Comparison of ENCODE assay signal across 11 cellular contexts in the genomic region with DNA sequence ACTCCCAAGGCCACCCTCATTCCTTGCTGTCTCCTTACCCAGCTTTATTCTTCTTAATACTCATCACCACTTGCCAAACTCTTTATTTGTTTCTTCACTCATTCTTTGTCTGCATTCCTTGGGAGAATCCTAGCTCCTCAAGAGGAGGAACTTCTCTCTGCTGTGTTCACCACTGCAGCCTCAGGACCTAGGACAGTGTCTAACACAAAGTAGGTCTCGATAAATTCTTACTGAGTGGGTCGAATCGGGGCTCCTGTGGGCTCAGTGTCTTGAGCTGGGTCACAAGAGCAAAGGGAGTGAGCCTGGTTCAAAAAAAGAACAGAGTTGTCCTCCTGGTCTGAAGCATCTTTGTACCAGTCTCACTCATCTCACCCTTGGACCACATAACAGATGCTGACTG.
"Had no signal": no experiment of that assay in that cellular context is flagged by ENCODE, and none has a peak within 500 bp of the region (broad histone marks: within the 10 kb centered on the region; RNA-seq: fewer than 3 reads in every experiment).

No MANE protein-coding gene starts in this region.

- H3K9me3 ChIP-seq: HAP-1 had no signal

- H3K36me3 ChIP-seq: HAP-1 had no signal

- DNase-seq: GM23248, GOT3, H7, H9, HCEC 1CT, HFFc6 had no signal

- H3K27ac ChIP-seq: GM23248 had no signal

- H3K4me2 ChIP-seq: GM23338 had no signal

- H3K27ac Mint-ChIP-seq: GM23338, H9, HFFc6 had no signal

- H3K4me1 ChIP-seq: HAP-1 had no signal

- H3K4me1 Mint-ChIP-seq: GM23338, H9 had no signal

- H2AFZ ChIP-seq: GM23248, GM23338 had no signal

- FAIRE-seq: H1, H54 had no signal

- H3K4me3 ChIP-seq: GM23248, GM23338, HAP-1 had no signal

- H3K9ac ChIP-seq: GM23248 had no signal

- ATAC-seq: GM23338, HCT116 had no signal

- H3K4me3 Mint-ChIP-seq: GM23338, H9, HFFc6 had no signal
